ENCODE assay signal across 8 cellular contexts in the genomic region with DNA sequence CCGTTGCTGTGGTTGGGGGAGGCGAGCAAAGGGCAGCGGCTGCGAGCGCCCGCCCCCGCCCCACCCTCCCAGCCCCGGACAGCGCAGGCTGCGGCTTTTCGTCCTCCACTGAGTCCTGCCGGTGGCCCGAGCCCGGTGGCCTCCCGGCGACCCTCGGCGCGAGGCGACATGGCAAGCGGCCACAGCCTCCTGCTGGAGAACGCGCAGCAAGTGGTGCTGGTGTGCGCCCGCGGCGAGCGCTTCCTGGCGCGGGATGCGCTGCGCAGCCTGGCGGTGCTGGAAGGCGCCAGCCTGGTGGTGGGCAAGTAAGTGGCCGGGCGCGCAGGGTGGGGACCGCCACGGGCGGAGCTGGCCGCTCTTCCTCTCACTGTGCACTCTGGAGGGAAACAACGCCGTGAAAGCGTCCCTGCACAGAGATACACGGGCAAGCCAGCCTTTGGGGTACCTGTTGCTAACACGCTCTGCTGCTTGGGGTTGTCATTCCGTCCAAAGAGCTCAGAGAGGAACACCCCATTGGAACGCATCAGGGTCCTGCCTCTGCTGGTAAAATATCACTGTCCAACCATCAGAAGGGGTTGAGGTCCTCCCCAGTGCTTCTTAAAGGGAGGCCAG. TPM values are rescaled to one million over a fixed set of nuclear protein-coding genes. Genes with fewer than 3 reads are reported as not detected.
DNase-seq lines count a peak whose midpoint lies in the region; ATAC-seq lines count a peak whose summit lies in the region.

A gene with protein sequence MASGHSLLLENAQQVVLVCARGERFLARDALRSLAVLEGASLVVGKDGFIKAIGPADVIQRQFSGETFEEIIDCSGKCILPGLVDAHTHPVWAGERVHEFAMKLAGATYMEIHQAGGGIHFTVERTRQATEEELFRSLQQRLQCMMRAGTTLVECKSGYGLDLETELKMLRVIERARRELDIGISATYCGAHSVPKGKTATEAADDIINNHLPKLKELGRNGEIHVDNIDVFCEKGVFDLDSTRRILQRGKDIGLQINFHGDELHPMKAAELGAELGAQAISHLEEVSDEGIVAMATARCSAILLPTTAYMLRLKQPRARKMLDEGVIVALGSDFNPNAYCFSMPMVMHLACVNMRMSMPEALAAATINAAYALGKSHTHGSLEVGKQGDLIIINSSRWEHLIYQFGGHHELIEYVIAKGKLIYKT (plus strand): TSS at position 101 of the 612 bp plus-strand sequence. CDS start 68 bp downstream, at position 169.

- H3K27me3 ChIP-seq in mesenchymal stem cell (ENCODE audit: control insufficient read depth in 1 of 2, insufficient read depth in 1 of 2, low read length in 2 of 2): peaks cover 5 to 7% of the 10 kb centered on the region in 2 experiments

- H3K18ac ChIP-seq in mesenchymal stem cell (ENCODE audit: low read depth in 1 of 2, low read length in 2 of 2): peak within 1 kb of the TSS; percentile 43 to 67

- no peaks in the 10 kb centered on the region for H3K79me1 ChIP-seq in mesenchymal stem cell (replicated peaks; ENCODE audit: low read length, poor library complexity, severe bottlenecking)

- peak within 1 kb of the TSS; percentile 88 for H3K9ac ChIP-seq in mesenchymal stem cell (ENCODE audit: low read length)

- H4K91ac ChIP-seq in mesenchymal stem cell (ENCODE audit: low read length): peak within 1 kb of the TSS; percentile 78

- H3K36me3 ChIP-seq in mesenchymal stem cell (ENCODE audit: control insufficient read depth in 1 of 2, insufficient read depth in 2 of 2, low read depth in 1 of 2, low read length in 2 of 2): no peaks in the 10 kb centered on the region

- DNase-seq in NCI-H2081 (lab: John Stamatoyannopoulos, UW) (peak; percentile 23 to 70), NCI-H2081 treated with DMSO at 0.1 percent for 48 hours (lab: John Stamatoyannopoulos, UW) (no peak), NCI-H2171 (lab: John Stamatoyannopoulos, UW) (peak; percentile 19), mesenchymal stem cell (peak; percentile 60)
- peak; percentile 29 to 41 for DNase-seq in activated CD4-positive, alpha-beta T cell treated with anti-CD3 and anti-CD28 coated beads, Interleukin-2, amount 50 U/mL, for 24 hours (ENCODE audit: low read depth in 1 of 2, low spot score in 1 of 2)
- DNase-seq in effector CD4-positive, alpha-beta T cell: peak; percentile 41
- peak; percentile 29 to 53 for DNase-seq in stimulated activated CD8-positive, alpha-beta memory T cell treated with anti-CD3 and anti-CD28 coated beads, Interleukin-15, amount 100 ng/mL, for 48 hours (ENCODE audit: low read depth in 2 of 2)

- H3K4me1 ChIP-seq in mesenchymal stem cell (ENCODE audit: control insufficient read depth, insufficient read depth, low read depth, low read length): peaks cover 6% of the 10 kb centered on the region

- no peak within 1 kb of the TSS for H2AK5ac ChIP-seq in mesenchymal stem cell (ENCODE audit: low read length, severe bottlenecking)

- H3K23ac ChIP-seq in mesenchymal stem cell (ENCODE audit: low read length in 2 of 2): no peak within 1 kb of the TSS

- peak; percentile 65 for ATAC-seq in HG02798 (IDR thresholded peaks at IDR 0.05; ENCODE audit: poor library complexity, unreplicated experiment)

- no peaks in the 10 kb centered on the region for H3K9me3 ChIP-seq in mesenchymal stem cell (ENCODE audit: control insufficient read depth, low read length)

- peak within 1 kb of the TSS; percentile 96 for H3K4me2 ChIP-seq in mesenchymal stem cell (ENCODE audit: low read length, poor library complexity, severe bottlenecking)

- 1% methylated on average over 48 of the region's 48 CpGs for WGBS in mesenchymal stem cell

- no peak within 1 kb of the TSS for H3K14ac ChIP-seq in mesenchymal stem cell (ENCODE audit: low read length in 2 of 2)

- H4K8ac ChIP-seq in mesenchymal stem cell (ENCODE audit: low read length): peak within 1 kb of the TSS; percentile 96

- H2BK15ac ChIP-seq in mesenchymal stem cell (ENCODE audit: low read depth, poor library complexity, severe bottlenecking): peak within 1 kb of the TSS; percentile 89

- peak within 1 kb of the TSS; percentile 55 for H2AFZ ChIP-seq in mesenchymal stem cell (ENCODE audit: low read depth, low read length)

- H2BK120ac ChIP-seq in mesenchymal stem cell (ENCODE audit: low read depth, low read length): peak within 1 kb of the TSS; percentile 80

- peak within 1 kb of the TSS; percentile 75 to 84 for H3K4me3 ChIP-seq in mesenchymal stem cell (ENCODE audit: insufficient read depth in 1 of 2, low read depth in 1 of 2, low read length in 2 of 2)

- peak within 1 kb of the TSS; percentile 49 for H2BK5ac ChIP-seq in mesenchymal stem cell (ENCODE audit: low read depth, low read length, poor library complexity, severe bottlenecking)

- no peak within 1 kb of the TSS for H3K27ac ChIP-seq in mesenchymal stem cell (ENCODE audit: low read length, poor library complexity, severe bottlenecking)

- H2BK12ac ChIP-seq in mesenchymal stem cell (ENCODE audit: low read length in 2 of 2): peak within 1 kb of the TSS in 1 of 2 experiments; percentile 49

- no peak within 1 kb of the TSS for H3K4ac ChIP-seq in mesenchymal stem cell (ENCODE audit: low read depth in 1 of 2, low read length in 2 of 2)

RNA-seq across cellular contexts. Expression of the gene that starts here (rescaled TPM):
- 0.03 TPM for polyA plus RNA-seq in mesenchymal stem cell (2013, experiment 1 of 2)
- polyA plus RNA-seq in mesenchymal stem cell (2013, experiment 2 of 2): 0.05 TPM
